ENCODE assay signal across 21 cellular contexts in the genomic region with DNA sequence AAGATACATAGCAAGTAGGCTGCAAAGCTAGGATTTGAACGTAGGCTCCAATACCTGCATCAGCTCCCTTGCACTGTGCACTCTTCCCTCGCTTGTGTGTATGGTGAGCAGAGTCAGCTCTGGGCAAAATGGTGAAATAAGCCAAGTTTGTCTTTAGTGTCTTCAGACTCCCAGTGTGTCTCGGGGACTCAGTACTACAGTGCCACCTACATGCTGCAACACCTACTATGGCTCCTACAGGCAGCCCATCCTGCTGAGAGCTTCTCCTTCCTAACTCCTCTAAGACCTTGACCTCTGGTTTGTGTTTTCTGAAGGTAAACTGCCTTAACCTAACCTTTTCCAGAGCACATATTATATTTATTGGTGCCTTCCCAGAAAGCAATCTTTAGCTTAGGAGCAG. TPM values are rescaled to one million over a fixed set of nuclear protein-coding genes. Genes with fewer than 3 reads are reported as not detected.
DNase-seq lines count a peak whose midpoint lies in the region; ATAC-seq, FAIRE-seq and TF ChIP-seq lines count a peak whose summit lies in the region.
"Had no signal": no experiment of that assay in that cellular context is flagged by ENCODE, and none has a peak within 500 bp of the region (broad histone marks: within the 10 kb centered on the region; RNA-seq: fewer than 3 reads in every experiment).

No MANE protein-coding gene starts in this region.

- H3K9ac ChIP-seq in MM.1S (ENCODE audit: low read length), result no peak overlapping the region
- no peak overlapping the region for H3K9ac ChIP-seq in GM12878 (ENCODE audit: control insufficient read depth, insufficient read depth, low read length)

- POLR2A ChIA-PET in GM12878 (lab: Charles Lee), result no interaction called here

- in situ Hi-C loops in GM12878 (cut with MboI), result no loop called here

- no peaks in the 10 kb centered on the region for H3K27me3 ChIP-seq in MM.1S (replicated peaks; ENCODE audit: insufficient read depth, low read length)
- no peaks in the 10 kb centered on the region for H3K27me3 ChIP-seq in GM12878 (replicated peaks in 1 of 2; ENCODE audit: control insufficient read depth in 2 of 2, insufficient read depth in 2 of 2, low read length in 1 of 2)
- H3K27me3 ChIP-seq: neutrophil, right atrium auricular region had no signal

- H3K4me3 ChIP-seq in MM.1S (ENCODE audit: low read length), result no peak overlapping the region
- no peak overlapping the region for H3K4me3 ChIP-seq in GM12878
- H3K4me3 ChIP-seq: mucosa of descending colon, right atrium auricular region had no signal

- no peaks in the 10 kb centered on the region for H3K36me3 ChIP-seq in MM.1S (replicated peaks; ENCODE audit: insufficient read depth, low read length)
- H3K36me3 ChIP-seq in GM12878 (ENCODE audit: control insufficient read depth in 2 of 2, insufficient read depth in 2 of 2, low read length in 1 of 2), result no peaks in the 10 kb centered on the region
- H3K36me3 ChIP-seq: neutrophil, right atrium auricular region had no signal

- H3K79me2 ChIP-seq in MM.1S (ENCODE audit: low read length) (no peaks in the 10 kb centered on the region), GM12878 (ENCODE audit: control insufficient read depth, insufficient read depth, low read length) (no peaks in the 10 kb centered on the region)

- no TSS peak for BruUV-seq in GM12878 (replicated peaks; lab: Mats Ljungman, UMichigan)

- TF ChIP-seq EP300 in GM12878 (IDR thresholded peaks at IDR 0.05; ENCODE audit: borderline replicate concordance in 1 of 2, control insufficient read depth in 1 of 2, low read depth in 2 of 2, low read length in 2 of 2), result no peak

- intact Hi-C loops in GM12878 (cut with micrococcal nuclease; ENCODE audit: unreplicated experiment), result no loop called here

- H3K9me2 ChIP-seq in MM.1S (replicated peaks; ENCODE audit: insufficient read depth, low read length), result no peaks in the 10 kb centered on the region

- H3K9me3 ChIP-seq in MM.1S (replicated peaks; ENCODE audit: insufficient read depth, low read length) (no peaks in the 10 kb centered on the region), GM12878 (replicated peaks; ENCODE audit: control insufficient read depth, insufficient read depth, low read length) (no peaks in the 10 kb centered on the region)
- H3K9me3 ChIP-seq: mucosa of descending colon, neutrophil, right atrium auricular region had no signal

- no peaks in the 10 kb centered on the region for H4K20me1 ChIP-seq in MM.1S (ENCODE audit: insufficient read depth, low read length)
- H4K20me1 ChIP-seq in GM12878 (ENCODE audit: control insufficient read depth, insufficient read depth), result no peaks in the 10 kb centered on the region

- SMC1A ChIA-PET in GM12878 (lab: Charles Lee; ENCODE audit: uncharacterized antibody, unreplicated experiment), result interaction anchor here (1.0 to 2.0 kb wide), 4 partner anchors 9 to 241 kb away, joined by 3 to 19 read pairs (median 4); no protein-coding TSS in a partner anchor

- peak; percentile 35 for DNase-seq in MM.1S
- DNase-seq in GM12878 (ENCODE audit: low read depth, low spot score), result no peak
- no peak for DNase-seq in activated CD8-positive, alpha-beta memory T cell treated with anti-CD3 and anti-CD28 coated beads, Interleukin-2, amount 50 U/mL, for 48 hours
- DNase-seq: activated CD4-positive, CD25-positive, alpha-beta regulatory T cell treated with anti-CD3 and anti-CD28 coated beads, Interleukin-2, amount 50 U/mL, for 72 hours; activated effector memory CD4-positive, alpha-beta T cell treated with anti-CD3 and anti-CD28 coated beads, Interleukin-2, amount 50 U/mL, for 16 hours; KBM-7; left cardiac atrium; mucosa of descending colon; NCI-H1436; SHP77; stimulated activated naive CD4-positive, alpha-beta T cell treated with Interleukin-2 at 50 U/mL for 16 hours had no signal

- no peak overlapping the region for H2AFZ ChIP-seq in MM.1S (ENCODE audit: low read length)
- no peak overlapping the region for H2AFZ ChIP-seq in GM12878 (ENCODE audit: control insufficient read depth, low read depth, low read length)

- WGBS in GM12878 (ENCODE audit: insufficient coverage, insufficient replicate concordance, low lambda C conversion rate, missing lambda C conversion rate), result 8% methylated on average over 3 of the region's 3 CpGs

- CTCF ChIA-PET in GM12878 (lab: Yijun Ruan, JAX), result interaction anchor here (0.6 to 23.1 kb wide), 8 partner anchors 10 to 988 kb away, joined by 3 to 792 read pairs (median 3); no protein-coding TSS in a partner anchor

- no peak for FAIRE-seq in GM12878 (lab: Jason Lieb, UNC)
- FAIRE-seq: D721Med, endometrium had no signal

- no peaks in the 10 kb centered on the region for H3K4me1 ChIP-seq in MM.1S (ENCODE audit: low read length)
- H3K4me1 ChIP-seq in GM12878 (ENCODE audit: control insufficient read depth, insufficient read depth, low read length), result no peaks in the 10 kb centered on the region

- RAD21 ChIA-PET in GM12878 (lab: Charles Lee; ENCODE audit: unreplicated experiment), result interaction anchor here (1.1 to 3.2 kb wide), 2 partner anchors 233 to 241 kb away, joined by 3 to 32 read pairs; no protein-coding TSS in a partner anchor

- H3K4me2 ChIP-seq in MM.1S (ENCODE audit: low read depth, low read length) (no peak overlapping the region), GM12878 (ENCODE audit: control insufficient read depth, insufficient read depth) (no peak overlapping the region)

- TF ChIP-seq RAD21 in GM12878 (IDR thresholded peaks at IDR 0.05; ENCODE audit: insufficient read depth, low read depth, low read length), result peak; percentile 57

- ATAC-seq in GM18867 (IDR thresholded peaks at IDR 0.05; ENCODE audit: unreplicated experiment) (peak; percentile 65), GM12878 (peak; percentile 85), GM19023 (IDR thresholded peaks at IDR 0.05; ENCODE audit: unreplicated experiment) (no peak), HG02973 (IDR thresholded peaks at IDR 0.05; ENCODE audit: unreplicated experiment) (no peak)
- ATAC-seq: left cardiac atrium, mucosa of descending colon had no signal

- H3K27ac ChIP-seq in MM.1S (ENCODE audit: low read length) (no peak overlapping the region), GM12878 (ENCODE audit: control insufficient read depth, insufficient read depth) (no peak overlapping the region)
- H3K27ac ChIP-seq: HL-60, neutrophil, right atrium auricular region had no signal

- TF ChIP-seq CTCF in GM12874 (IDR thresholded peaks at IDR 0.05; ENCODE audit: insufficient read depth, low read depth, low read length) (peak; percentile 27), MM.1S (IDR thresholded peaks at IDR 0.05; ENCODE audit: low read length) (peak; percentile 39), GM12878 (IDR thresholded peaks at IDR 0.05 in 2 of 3, conservative IDR thresholded peaks at IDR 0.05 in 1 of 3; ENCODE audit: control insufficient read depth in 2 of 3, extremely low read depth in 1 of 3, insufficient read depth in 1 of 3, low read depth in 3 of 3, low read length in 3 of 3) (peak; percentile 22 to 40 (median 25); a peak in 4 of 6 replicates)

- no peak for TF ChIP-seq POLR2A in GM12878 (IDR thresholded peaks at IDR 0.05; ENCODE audit: low read depth, low read length)

- no peaks in the 10 kb centered on the region for H3F3A ChIP-seq in MM.1S (ENCODE audit: insufficient read depth, low read length)

TF ChIP-seq in GM12878, 131 proteins besides CTCF, POLR2A, EP300 and RAD21:
- TF ChIP-seq CHD1 (IDR thresholded peaks at IDR 0.05; ENCODE audit: low read depth, low read length) (no peak), SMC3 (IDR thresholded peaks at IDR 0.05; ENCODE audit: borderline replicate concordance, low read length) (peak; percentile 36; the same call in 1 of the 2 replicates)

RNA-seq across cellular contexts. Expression of a gene that starts 42.5 kb away (rescaled TPM):
- total RNA-seq in GM12878 (2013; cell fraction: nucleolus; rRNA removed), result 0.15 TPM in 1 of 2 replicates, not detected in the other
- total RNA-seq in GM12878 (2014; rRNA removed), result 0.11 and 0.23 TPM in 2 replicates
- total RNA-seq in GM12878 (2014; rRNA removed; fragmentation: Illumina TruSeq; extraction: Trizol), result 0.09 and 0.23 TPM in 2 replicates
- total RNA-seq in GM12878 (2021), result 0.19 and 0.21 TPM in 2 replicates
- 0.38 TPM for polyA plus RNA-seq in GM12878 (2011; ENCODE audit: low read depth)
- polyA plus RNA-seq in GM12878 (2011; rRNA removed), result 0.05 TPM in 1 of 2 replicates, not detected in the other
- polyA plus RNA-seq in GM12878 (2011; cell fraction: cytosol; rRNA removed), result 0.08 and 0.09 TPM in 2 replicates
- 0.06 and 0.12 TPM in 2 replicates for polyA plus RNA-seq in GM12878 (2011; cell fraction: nucleus; rRNA removed)
- polyA plus RNA-seq in GM12878 (2012), result 0.27 and 0.44 TPM in 2 replicates
- 0.25 and 0.26 TPM in 2 replicates for polyA plus RNA-seq in GM12878 (2014; fragmentation: Illumina TruSeq; extraction: Trizol)
- under 1 TPM; 0.05 to 0.07 TPM for polyA plus RNA-seq in GM12878 (2014; fragmentation: Nextera tagmentation; extraction: Ambion mirVana)
- 0.05 and 0.13 TPM in 2 replicates for polyA plus RNA-seq in GM12878 (2014; rRNA removed)
- 1 to 10 TPM in 1 of 2 experiments, under 1 TPM in 1; 0.24 to 1.2 TPM for polyA plus RNA-seq in GM12878 (2016; fragmentation: Nextera tagmentation; extraction: Ambion mirVana)
- 0.05 and 0.07 TPM in 2 replicates for polyA minus RNA-seq in GM12878 (2011; rRNA and poly(A)+ RNA removed)
- polyA minus RNA-seq in GM12878 (2011; cell fraction: cytosol; rRNA and poly(A)+ RNA removed), result not detected in 2 replicates
- not detected in 2 replicates for polyA minus RNA-seq in GM12878 (2011; cell fraction: nucleus; rRNA and poly(A)+ RNA removed)
- total RNA-seq: T-cell had no signal

Comparison
In these comparisons a context has a peak if more than half of its experiments do, and no peak if none do; other contexts are left out.
1. ATAC-seq: peak in GM18867 (single experiment) and GM12878 (single experiment); none in GM19023 (single experiment) and HG02973 (single experiment).
2. Peak in every context shown above with its lines, with median percentiles within 50 percentile points of each other: CTCF ChIP-seq.